In genomic region chrX:13427441-13428054, GRCh38 we compare ENCODE assay signal across 22 cellular contexts.
DNase-seq lines count a peak whose midpoint lies in the region; ATAC-seq, FAIRE-seq and TF ChIP-seq lines count a peak whose summit lies in the region.
"Had no signal": no experiment of that assay in that cellular context is flagged by ENCODE, and none has a peak within 500 bp of the region (broad histone marks: within the 10 kb centered on the region; RNA-seq: fewer than 3 reads in every experiment).

No MANE protein-coding gene starts in this region.

- H3K27ac Mint-ChIP-seq in T-helper 2 cell treated with Interferon-gamma antibody and Interleukin-4, amounts not matched to agents 5 μg/mL and 100 μg/mL, for 36 hours, result no peak overlapping the region
- H3K27ac Mint-ChIP-seq: CD4-positive, alpha-beta T cell; stimulated activated naive B cell treated with anti-CD40 and anti-IgM and Interleukin-4, amounts not matched to agents 10 μg/mL and 1 μg/mL and 100 μg/mL, for 72 hours had no signal

- H3K4me3 ChIP-seq in PC-3 (ENCODE audit: low read length) (no peak overlapping the region), endothelial cell of umbilical vein (replicated peaks in 1 of 3; ENCODE audit: insufficient read depth in 1 of 3, low read depth in 1 of 3, low read length in 3 of 3) (no peak overlapping the region), skeletal muscle satellite cell (ENCODE audit: low read length) (no peak overlapping the region)
- H3K4me3 ChIP-seq: esophagus muscularis mucosa, heart right ventricle, pancreas, SJCRH30, skin epidermis, upper lobe of right lung had no signal

- DNase-seq in NCI-H2107 treated with DMSO at 0.1 percent for 48 hours (lab: John Stamatoyannopoulos, UW; ENCODE audit: unreplicated experiment) (peak; percentile 22), NCI-H2107 (lab: John Stamatoyannopoulos, UW) (no peak), PC-3 (no peak), endothelial cell of umbilical vein (ENCODE audit: low read depth, low spot score) (peak; percentile 1), AG08396 (ENCODE audit: low spot score) (no peak)
- DNase-seq in T-helper 2 cell treated with Interferon-gamma antibody and Interleukin-4, amounts not matched to agents 5 μg/mL and 100 μg/mL, for 36 hours (ENCODE audit: low spot score), result no peak
- DNase-seq: activated gamma-delta T cell treated with Interleukin-2 at 50 U/mL for 16 hours; anterior cingulate cortex; CD4-positive, alpha-beta T cell; heart right ventricle; NCI-H1105 treated with DMSO at 0.1 percent for 48 hours; pancreas; SJCRH30; upper lobe of right lung had no signal

- H3K4me3 Mint-ChIP-seq in T-helper 2 cell treated with Interferon-gamma antibody and Interleukin-4, amounts not matched to agents 5 μg/mL and 100 μg/mL, for 36 hours, result no peak overlapping the region
- H3K4me3 Mint-ChIP-seq: CD4-positive, alpha-beta T cell; stimulated activated naive B cell treated with anti-CD40 and anti-IgM and Interleukin-4, amounts not matched to agents 10 μg/mL and 1 μg/mL and 100 μg/mL, for 72 hours had no signal

- ATAC-seq in PC-3 (peak; percentile 7), GM18502 (IDR thresholded peaks at IDR 0.05; ENCODE audit: poor library complexity, unreplicated experiment) (no peak)
- ATAC-seq: heart right ventricle, HepG2 had no signal

- dilution Hi-C loops in endothelial cell of umbilical vein (cut with MboI; ENCODE audit: extremely low pct_ligation_motif_present, low sequenced_read_pairs), result no loop called here

- H3K9me3 ChIP-seq in PC-3 (ENCODE audit: low read length) (no peaks in the 10 kb centered on the region), endothelial cell of umbilical vein (replicated peaks; ENCODE audit: control insufficient read depth, insufficient read depth, low read length) (no peaks in the 10 kb centered on the region), skeletal muscle satellite cell (replicated peaks; ENCODE audit: low read length) (no peaks in the 10 kb centered on the region)
- H3K9me3 ChIP-seq: pancreas, upper lobe of right lung had no signal

- H4K20me1 ChIP-seq in PC-3 (ENCODE audit: low read length), result no peaks in the 10 kb centered on the region
- no peaks in the 10 kb centered on the region for H4K20me1 ChIP-seq in endothelial cell of umbilical vein (replicated peaks; ENCODE audit: control insufficient read depth, extremely low read depth, insufficient read depth, low read length)

- H3K4me1 ChIP-seq in PC-3 (ENCODE audit: insufficient read depth, low read length) (peaks cover 24% of the 10 kb centered on the region), endothelial cell of umbilical vein (ENCODE audit: control insufficient read depth, extremely low read depth, insufficient read depth, low read length) (peaks cover 26% of the 10 kb centered on the region), skeletal muscle satellite cell (ENCODE audit: control insufficient read depth, insufficient read depth, low read length) (peaks cover 41% of the 10 kb centered on the region)
- H3K4me1 ChIP-seq: pancreas had no signal

- TF ChIP-seq POLR2A in endothelial cell of umbilical vein (IDR thresholded peaks at IDR 0.05; ENCODE audit: low read depth, low read length), result no peak

- peak overlapping the region; percentile 95 for H3K27ac ChIP-seq in PC-3 (ENCODE audit: low read length)
- H3K27ac ChIP-seq in endothelial cell of umbilical vein (ENCODE audit: insufficient read depth, low read depth, low read length), result peak overlapping the region; percentile 68
- H3K27ac ChIP-seq: esophagus muscularis mucosa, heart right ventricle, pancreas, SJCRH30, upper lobe of right lung had no signal

- BruUV-seq in PC-3 (replicated peaks; lab: Mats Ljungman, UMichigan) (no TSS peak), endothelial cell of umbilical vein (replicated peaks; lab: Mats Ljungman, UMichigan) (no TSS peak)

- H3K4me2 ChIP-seq in PC-3 (ENCODE audit: low read length) (peak overlapping the region; percentile 53), endothelial cell of umbilical vein (ENCODE audit: insufficient read depth, low read length) (peak overlapping the region; percentile 55), skeletal muscle satellite cell (ENCODE audit: low read length) (peak overlapping the region; percentile 30)

- peaks cover 4% of the 10 kb centered on the region for H3F3A ChIP-seq in PC-3 (ENCODE audit: low read length, unreplicated experiment)

- POLR2A ChIA-PET in PC-3 (lab: Charles Lee; ENCODE audit: unreplicated experiment) (no interaction called here), endothelial cell of umbilical vein (lab: Charles Lee) (no interaction called here)

- H3K9me2 ChIP-seq in PC-3 (replicated peaks; ENCODE audit: low read length), result no peaks in the 10 kb centered on the region

- H3K27me3 ChIP-seq in PC-3 (ENCODE audit: low read length), result no peaks in the 10 kb centered on the region
- no peaks in the 10 kb centered on the region for H3K27me3 ChIP-seq in endothelial cell of umbilical vein (ENCODE audit: control insufficient read depth in 2 of 2, insufficient read depth in 2 of 2, low read length in 2 of 2)
- no peaks in the 10 kb centered on the region for H3K27me3 ChIP-seq in skeletal muscle satellite cell (ENCODE audit: control insufficient read depth, insufficient read depth, low read length)
- H3K27me3 ChIP-seq: esophagus muscularis mucosa, SJCRH30, upper lobe of right lung had no signal

- H3K36me3 Mint-ChIP-seq in T-helper 2 cell treated with Interferon-gamma antibody and Interleukin-4, amounts not matched to agents 5 μg/mL and 100 μg/mL, for 36 hours (ENCODE audit: low read depth), result no peaks in the 10 kb centered on the region
- H3K36me3 Mint-ChIP-seq: stimulated activated naive B cell treated with anti-CD40 and anti-IgM and Interleukin-4, amounts not matched to agents 10 μg/mL and 1 μg/mL and 100 μg/mL, for 72 hours had no signal

- peaks cover 7% of the 10 kb centered on the region for H3K4me1 Mint-ChIP-seq in T-helper 2 cell treated with Interferon-gamma antibody and Interleukin-4, amounts not matched to agents 5 μg/mL and 100 μg/mL, for 36 hours (ENCODE audit: low read depth)

- intact Hi-C loops in PC-3 (cut with micrococcal nuclease) (loop anchor here (1.0 to 5.0 kb wide), 3 partner anchors 29 to 325 kb away; no protein-coding TSS in a partner anchor), endothelial cell of umbilical vein (cut with micrococcal nuclease) (loop anchor here (1.0 to 5.0 kb wide), 3 partner anchors 29 to 449 kb away; no protein-coding TSS in a partner anchor)

- peak overlapping the region; percentile 42; the same call in 1 of the 2 replicates for H3K9ac ChIP-seq in PC-3 (ENCODE audit: low read length)
- peak overlapping the region; percentile 51 for H3K9ac ChIP-seq in endothelial cell of umbilical vein (replicated peaks; ENCODE audit: extremely low read depth, insufficient read depth, low read length)
- peak overlapping the region; percentile 77 for H3K9ac ChIP-seq in skeletal muscle satellite cell (ENCODE audit: low read depth, low read length)

- no peak overlapping the region for H2AFZ ChIP-seq in PC-3 (ENCODE audit: low read length)
- H2AFZ ChIP-seq in endothelial cell of umbilical vein (ENCODE audit: low read depth, low read length), result peak overlapping the region; percentile 51

- CTCF ChIA-PET in PC-3 (lab: Charles Lee), result interaction anchor here (1.0 kb wide), 1 partner anchor 61 kb away, joined by 4 read pairs; no protein-coding TSS in a partner anchor
- CTCF ChIA-PET in endothelial cell of umbilical vein (lab: Charles Lee), result interaction anchor here (1.4 to 1.9 kb wide), 3 partner anchors 9 to 481 kb away, joined by 4 to 5 read pairs (median 4); no protein-coding TSS in a partner anchor

- FAIRE-seq in endothelial cell of umbilical vein (lab: Jason Lieb, UNC), result no peak
- FAIRE-seq: H1, HepG2, pancreas, TTC549 had no signal

- TF ChIP-seq CTCF in PC-3 (conservative IDR thresholded peaks at IDR 0.05; ENCODE audit: low read depth, low read length) (no peak), endothelial cell of umbilical vein (IDR thresholded peaks at IDR 0.05; ENCODE audit: extremely low read depth in 1 of 2, insufficient read depth in 1 of 2, low read depth in 1 of 2, low read length in 2 of 2) (no peak)

- H3K79me2 ChIP-seq in PC-3 (ENCODE audit: low read length), result no peaks in the 10 kb centered on the region
- no peaks in the 10 kb centered on the region for H3K79me2 ChIP-seq in endothelial cell of umbilical vein (ENCODE audit: control insufficient read depth, insufficient read depth, low read length)

- H3K27me3 Mint-ChIP-seq in T-helper 2 cell treated with Interferon-gamma antibody and Interleukin-4, amounts not matched to agents 5 μg/mL and 100 μg/mL, for 36 hours (ENCODE audit: low read depth), result no peaks in the 10 kb centered on the region
- H3K27me3 Mint-ChIP-seq: CD4-positive, alpha-beta T cell had no signal

- no peaks in the 10 kb centered on the region for H3K9me3 Mint-ChIP-seq in T-helper 2 cell treated with Interferon-gamma antibody and Interleukin-4, amounts not matched to agents 5 μg/mL and 100 μg/mL, for 36 hours
- H3K9me3 Mint-ChIP-seq: CD4-positive, alpha-beta T cell; stimulated activated naive B cell treated with anti-CD40 and anti-IgM and Interleukin-4, amounts not matched to agents 10 μg/mL and 1 μg/mL and 100 μg/mL, for 72 hours had no signal

- no peaks in the 10 kb centered on the region for H3K36me3 ChIP-seq in PC-3 (ENCODE audit: low read depth, low read length)
- H3K36me3 ChIP-seq in endothelial cell of umbilical vein (ENCODE audit: control insufficient read depth in 2 of 2, extremely low read depth in 1 of 2, insufficient read depth in 2 of 2, low read length in 2 of 2), result no peaks in the 10 kb centered on the region
- H3K36me3 ChIP-seq in skeletal muscle satellite cell (ENCODE audit: insufficient read depth, low read length), result no peaks in the 10 kb centered on the region
- H3K36me3 ChIP-seq: esophagus muscularis mucosa, heart right ventricle, pancreas, SJCRH30, upper lobe of right lung had no signal

- H3K9me1 ChIP-seq in endothelial cell of umbilical vein (replicated peaks; ENCODE audit: control insufficient read depth, extremely low read depth, insufficient read depth, low read length), result no peaks in the 10 kb centered on the region

TF ChIP-seq in endothelial cell of umbilical vein, 7 proteins besides CTCF, POLR2A, EP300 and RAD21:
- TF ChIP-seq FOS (IDR thresholded peaks at IDR 0.05; ENCODE audit: borderline replicate concordance, insufficient read depth, low read length), result no peak
- no peak for TF ChIP-seq MAX (IDR thresholded peaks at IDR 0.05; ENCODE audit: insufficient read depth, insufficient read length)
- TF ChIP-seq MYC (IDR thresholded peaks at IDR 0.05; ENCODE audit: low read depth, low read length), result no peak
- no peak for TF ChIP-seq GATA2 (IDR thresholded peaks at IDR 0.05; ENCODE audit: insufficient read depth, insufficient read length, low read depth, low read length)
- TF ChIP-seq EZH2 (IDR thresholded peaks at IDR 0.05; ENCODE audit: borderline replicate concordance, low read depth, low read length, severe bottlenecking), result no peak
- no peak for TF ChIP-seq JUN (IDR thresholded peaks at IDR 0.05; ENCODE audit: borderline replicate concordance, insufficient read depth, insufficient read length, low read depth)
- TF ChIP-seq POLR2AphosphoS5 (IDR thresholded peaks at IDR 0.05; ENCODE audit: insufficient read depth, low read depth, low read length), result no peak

Comparison
In these comparisons a context has a peak if more than half of its experiments do, and no peak if none do; other contexts are left out.
1. DNase-seq: peak in NCI-H2107 treated with DMSO at 0.1 percent for 48 hours (single experiment) and endothelial cell of umbilical vein (single experiment); none in NCI-H2107 (single experiment), PC-3 (single experiment), AG08396 (single experiment) and T-helper 2 cell treated with Interferon-gamma antibody and Interleukin-4, amounts not matched to agents 5 μg/mL and 100 μg/mL, for 36 hours (single experiment).
2. Peak in every context shown above with its lines, with median percentiles within 50 percentile points of each other: H3K4me2 ChIP-seq and H3K9ac ChIP-seq.